Comparison of ENCODE assay signal across 18 cellular contexts in genomic region chr2:77488141-77488540, GRCh38. TPM values are rescaled to one million over a fixed set of nuclear protein-coding genes. Genes with fewer than 3 reads are reported as not detected.
DNase-seq lines count a peak whose midpoint lies in the region; ATAC-seq, FAIRE-seq and TF ChIP-seq lines count a peak whose summit lies in the region.
"Had no signal": no experiment of that assay in that cellular context is flagged by ENCODE, and none has a peak within 500 bp of the region (broad histone marks: within the 10 kb centered on the region; RNA-seq: fewer than 3 reads in every experiment).

No MANE protein-coding gene starts in this region.

- no peak overlapping the region; the same call in 1 of the 2 replicates for H2BK12ac ChIP-seq in H1 (ENCODE audit: low read depth, low read length)

- H3K23ac ChIP-seq in H1 (ENCODE audit: insufficient read length), result no peak overlapping the region

- H2AFZ ChIP-seq in H1 (ENCODE audit: low read length), result no peak overlapping the region
- H2AFZ ChIP-seq: GM23248 had no signal

- no peaks in the 10 kb centered on the region for H3K27me3 ChIP-seq in H1 (replicated peaks in 1 of 4; ENCODE audit: control insufficient read depth in 3 of 4, extremely low read depth in 1 of 4, insufficient read depth in 3 of 4, low read length in 3 of 4)
- no peaks in the 10 kb centered on the region for H3K27me3 ChIP-seq in spleen (replicated peaks in 1 of 7)

- no peak for TF ChIP-seq CTCF in H1 (IDR thresholded peaks at IDR 0.05; ENCODE audit: control extremely low read depth in 1 of 3, insufficient read depth in 1 of 3, low read depth in 1 of 3, low read length in 3 of 3)
- no peak for TF ChIP-seq CTCF in spleen (IDR thresholded peaks at IDR 0.05 in 8 of 11, conservative IDR thresholded peaks at IDR 0.05 in 3 of 11)
- TF ChIP-seq CTCF in RWPE1 (conservative IDR thresholded peaks at IDR 0.05; ENCODE audit: low read depth), result no peak

- TF ChIP-seq EP300 in H1 (IDR thresholded peaks at IDR 0.05; ENCODE audit: borderline replicate concordance in 1 of 2, low read depth in 2 of 2, low read length in 2 of 2), result no peak

- no peaks in the 10 kb centered on the region for H4K20me1 ChIP-seq in H1 (replicated peaks in 1 of 2; ENCODE audit: control insufficient read depth in 1 of 2, insufficient read depth in 2 of 2, low read length in 2 of 2)

- H2BK120ac ChIP-seq in H1 (replicated peaks; ENCODE audit: low read depth, low read length), result no peak overlapping the region

- no peak overlapping the region for H4K5ac ChIP-seq in H1 (ENCODE audit: insufficient read length, low read depth, low read length)

- no peak overlapping the region for H3K18ac ChIP-seq in H1 (ENCODE audit: extremely low read depth, low read length)

- no peak for FAIRE-seq in H1 (lab: Jason Lieb, UNC)
- FAIRE-seq: D721Med had no signal

- no peak for TF ChIP-seq RAD21 in H1 (IDR thresholded peaks at IDR 0.05 in 1 of 2, conservative IDR thresholded peaks at IDR 0.05 in 1 of 2; ENCODE audit: low read depth in 2 of 2, low read length in 2 of 2)

- no peak overlapping the region for H3K9ac ChIP-seq in H1 (replicated peaks in 1 of 4; ENCODE audit: extremely low read depth in 1 of 4, low read depth in 3 of 4, low read length in 3 of 4)
- H3K9ac ChIP-seq: GM23248 had no signal

- no peak overlapping the region for H2BK20ac ChIP-seq in H1 (ENCODE audit: low read length)

- no peaks in the 10 kb centered on the region for H3K23me2 ChIP-seq in H1 (ENCODE audit: low read depth, low read length)

- ATAC-seq in GM18907 (IDR thresholded peaks at IDR 0.05; ENCODE audit: unreplicated experiment), result no peak
- ATAC-seq: CD8-positive, alpha-beta T cell had no signal

- no peaks in the 10 kb centered on the region; a peak in 1 of 4 replicates for H3K79me2 ChIP-seq in H1 (ENCODE audit: control insufficient read depth in 1 of 2, insufficient read depth in 2 of 2, low read length in 2 of 2)

- DNase-seq in SHP77 (lab: John Stamatoyannopoulos, UW) (peak; percentile 25 to 30), SHP77 treated with DMSO at 0.1 percent for 48 hours (lab: John Stamatoyannopoulos, UW) (no peak), HT1080 (ENCODE audit: low read depth) (peak; percentile 10), H1 (ENCODE audit: low read depth in 1 of 2, low spot score in 2 of 2) (no peak), spleen (peak; percentile 56), RWPE1 (ENCODE audit: low spot score) (no peak), NCI-H2107 treated with DMSO at 0.1 percent for 48 hours (lab: John Stamatoyannopoulos, UW; ENCODE audit: unreplicated experiment) (no peak)
- DNase-seq: CD8-positive, alpha-beta T cell; COR-L47; DMS53; GM23248; H7 had no signal

- 95% methylated on average over 7 of the region's 7 CpGs; no CpG with 5 or more reads in 1 of the 2 experiments for WGBS in H1 (ENCODE audit: extremely low coverage in 1 of 2, insufficient coverage in 1 of 2, insufficient read length in 1 of 2, insufficient replicate concordance in 2 of 2, low coverage in 1 of 2, low lambda C conversion rate in 2 of 2, missing lambda C conversion rate in 1 of 2), 2 experiments
- WGBS in spleen, 5 donors, result 81 to 93% (median 89%) methylated on average over 7 of the region's 7 CpGs

- no peak overlapping the region for H4K8ac ChIP-seq in H1 (ENCODE audit: extremely low read depth, insufficient read depth, low read length)

- peak overlapping the region; percentile 22; the same call in 1 of the 2 replicates for H2BK5ac ChIP-seq in H1 (ENCODE audit: low read depth, low read length)

- H3K56ac ChIP-seq in H1 (replicated peaks; ENCODE audit: insufficient read length, low read depth, low read length), result no peak overlapping the region

- TF ChIP-seq POLR2A in H1 (IDR thresholded peaks at IDR 0.05; ENCODE audit: control extremely low read depth in 1 of 2, low read depth in 2 of 2, low read length in 2 of 2), result no peak
- no peak for TF ChIP-seq POLR2A in spleen (IDR thresholded peaks at IDR 0.05)

- H3K79me1 ChIP-seq in H1 (ENCODE audit: low read depth, low read length), result no peaks in the 10 kb centered on the region

- no peak overlapping the region for H3K4me2 ChIP-seq in H1 (ENCODE audit: insufficient read depth in 1 of 2, low read depth in 2 of 2, low read length in 2 of 2)

- H3K4me3 ChIP-seq in H1 (ENCODE audit: extremely low read depth in 1 of 4, insufficient read depth in 2 of 4, low read depth in 3 of 4, low read length in 4 of 4) (no peak overlapping the region), spleen (no peak overlapping the region)
- H3K4me3 ChIP-seq: GM23248 had no signal

- H2AK5ac ChIP-seq in H1 (ENCODE audit: low read depth, low read length), result no peak overlapping the region

- H3K14ac ChIP-seq in H1 (ENCODE audit: insufficient read length), result no peak overlapping the region

- H2BK15ac ChIP-seq in H1 (ENCODE audit: low read length), result 0 out of 2 replicates have a peak overlapping the region, but pooled peaks have one; percentile 65

- no peaks in the 10 kb centered on the region for H3K9me3 ChIP-seq in H1 (ENCODE audit: insufficient read depth in 2 of 2, low read depth in 1 of 2, low read length in 1 of 2)
- peaks cover 0 to 20% (median 0%) of the 10 kb centered on the region in 8 donors for H3K9me3 ChIP-seq in spleen

- H3K4ac ChIP-seq in H1 (replicated peaks; ENCODE audit: insufficient read length, low read depth, low read length), result no peak overlapping the region

- intact Hi-C loops in spleen (cut with DNase I; ENCODE audit: low total_unique reads), result no loop called here

- no peak overlapping the region for H3K27ac ChIP-seq in H1 (ENCODE audit: low read depth, low read length)
- H3K27ac ChIP-seq in spleen, result no peak overlapping the region
- no peak overlapping the region for H3K27ac ChIP-seq in RWPE1
- H3K27ac ChIP-seq: 22Rv1, GM23248 had no signal

- no peaks in the 10 kb centered on the region for H3K36me3 ChIP-seq in H1 (ENCODE audit: control insufficient read depth in 2 of 4, insufficient read depth in 4 of 4, low read length in 3 of 4)
- H3K36me3 ChIP-seq in spleen, result no peaks in the 10 kb centered on the region

- CTCF ChIA-PET in H1 (lab: Charles Lee; ENCODE audit: partially characterized antibody) (interaction anchor here (0.5 to 0.7 kb wide), 2 partner anchors 16 to 77 kb away, joined by 3 read pairs; no protein-coding TSS in a partner anchor), RWPE1 (lab: Yijun Ruan, JAX) (no interaction called here)

- POLR2A ChIA-PET in H1 (lab: Charles Lee; ENCODE audit: partially characterized antibody) (no interaction called here), RWPE1 (lab: Yijun Ruan, JAX; ENCODE audit: low non-redundant PET) (no interaction called here)

- no peak overlapping the region for H4K91ac ChIP-seq in H1 (replicated peaks; ENCODE audit: insufficient read length, low read length)

- H3K4me1 ChIP-seq in H1 (replicated peaks in 1 of 4; ENCODE audit: control insufficient read depth in 3 of 4, insufficient read depth in 4 of 4, low read length in 3 of 4) (no peaks in the 10 kb centered on the region), spleen (no peaks in the 10 kb centered on the region)

TF ChIP-seq in H1, 55 proteins besides CTCF, POLR2A, EP300 and RAD21 (continues in another document):
- no peak for TF ChIP-seq GTF2F1 (IDR thresholded peaks at IDR 0.05; ENCODE audit: borderline replicate concordance, low read depth, low read length)
- TF ChIP-seq NANOG (IDR thresholded peaks at IDR 0.05; ENCODE audit: insufficient read depth, low read depth, low read length, poor library complexity, severe bottlenecking), result no peak
- TF ChIP-seq CTBP2 (IDR thresholded peaks at IDR 0.05; ENCODE audit: borderline replicate concordance, insufficient read depth, insufficient read length, low read length), result no peak
- TF ChIP-seq RNF2 (IDR thresholded peaks at IDR 0.05; ENCODE audit: borderline replicate concordance, low read depth, low read length, missing control alignments, poor library complexity, severe bottlenecking), result no peak
- no peak for TF ChIP-seq USF2 (IDR thresholded peaks at IDR 0.05; ENCODE audit: low read length)
- TF ChIP-seq CREB1 (IDR thresholded peaks at IDR 0.05), result no peak
- no peak for TF ChIP-seq SUZ12 (IDR thresholded peaks at IDR 0.05; ENCODE audit: low read length)
- TF ChIP-seq KDM1A (IDR thresholded peaks at IDR 0.05; ENCODE audit: borderline replicate concordance, low read length), result no peak
- no peak for TF ChIP-seq CBX5 (IDR thresholded peaks at IDR 0.05; ENCODE audit: low read depth, low read length)
- TF ChIP-seq CEBPB (IDR thresholded peaks at IDR 0.05; ENCODE audit: low read depth, low read length), result no peak
- TF ChIP-seq E2F6 (IDR thresholded peaks at IDR 0.05), result no peak
- TF ChIP-seq ASH2L (IDR thresholded peaks at IDR 0.05; ENCODE audit: low read length), result no peak
- TF ChIP-seq JUN (IDR thresholded peaks at IDR 0.05; ENCODE audit: low read depth, low read length), result no peak

RNA-seq across cellular contexts. Expression of gene LRRTM4, which starts 34.0 kb away (rescaled TPM):
- total RNA-seq in HT1080 (2014; rRNA removed; shearing (Covaris generic)), result 0.03 TPM in 1 of 2 replicates, not detected in the other
- polyA plus RNA-seq in HT1080 (2015; cell fraction: cytosol; rRNA removed), result 0.02 TPM in 1 of 2 replicates, not detected in the other
- polyA plus RNA-seq in HT1080 (2015; cell fraction: nucleus; rRNA removed), result 0.09 TPM in 1 of 2 replicates, not detected in the other
- 8.1 and 9.5 TPM in 2 replicates for total RNA-seq in H1 (2021; fragmentation: NEBNext Ultra II Directional; extraction: Animal tissue kit (Norgen Biotek cat#: 25700))
- polyA plus RNA-seq in H1 (2011; rRNA removed), result 2.7 and 3.6 TPM in 2 replicates
- polyA plus RNA-seq in H1 (2011; cell fraction: cytosol; rRNA removed), result 3.0 TPM
- polyA plus RNA-seq in H1 (2011; cell fraction: nucleus; rRNA removed), result 10.1 TPM
- 3.5 to 5.2 TPM (median 4.1 TPM) in 4 replicates for polyA plus RNA-seq in H1 (2012, experiment 1 of 2)
- polyA plus RNA-seq in H1 (2012, experiment 2 of 2), result 0.47 TPM
- 9.4 TPM for polyA plus RNA-seq in H1 (2013, experiment 1 of 2)
- 9.8 TPM for polyA plus RNA-seq in H1 (2013, experiment 2 of 2)
- 32.1 and 34.8 TPM in 2 replicates for polyA minus RNA-seq in H1 (2011; rRNA and poly(A)+ RNA removed)
- polyA minus RNA-seq in H1 (2011; cell fraction: cytosol; rRNA and poly(A)+ RNA removed), result 7.9 TPM
- 131 TPM for polyA minus RNA-seq in H1 (2011; cell fraction: nucleus; rRNA and poly(A)+ RNA removed)
- under 1 TPM in 3 of 7 donors, not detected in 4; 0.14 to 0.33 (median 0.16) TPM for total RNA-seq in spleen
- under 1 TPM in 2 of 3 donors, not detected in 1; 0.03 to 0.09 TPM for polyA plus RNA-seq in spleen
- total RNA-seq: CD8-positive, alpha-beta T cell; GM23248 had no signal
- polyA plus RNA-seq: BJ, CD14-positive monocyte, GM23248, IgD-negative memory B cell had no signal

Comparison
In these comparisons a context has a peak if more than half of its experiments do, and no peak if none do; other contexts are left out.
1. DNase-seq: peak in SHP77 (2 of 2), HT1080 (single experiment) and spleen (single experiment); none in SHP77 treated with DMSO at 0.1 percent for 48 hours (single experiment), H1 (0 of 2), RWPE1 (single experiment) and NCI-H2107 treated with DMSO at 0.1 percent for 48 hours (single experiment).